Comparison of ENCODE assay signal across 12 cellular contexts in the genomic region with DNA sequence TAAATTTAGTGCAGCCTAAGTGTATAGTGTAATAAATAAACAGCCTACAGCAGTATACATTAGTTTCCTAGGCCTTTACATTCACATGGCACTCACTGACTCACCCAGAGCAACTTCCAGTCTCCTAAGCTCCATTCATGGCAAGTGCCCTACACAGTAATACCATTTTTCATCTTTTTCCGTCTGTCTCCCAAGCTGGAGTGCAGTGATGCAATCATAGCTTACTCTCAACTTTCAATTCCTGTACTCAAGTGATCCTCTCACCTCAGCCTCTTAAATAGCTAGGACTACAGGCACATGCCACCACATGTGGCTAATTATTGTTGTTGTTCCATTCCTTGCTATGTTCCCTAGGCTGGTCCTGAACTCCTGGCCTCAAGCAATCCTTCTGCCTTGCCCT. TPM values are rescaled to one million over a fixed set of nuclear protein-coding genes. Genes with fewer than 3 reads are reported as not detected.
A peak's percentile ranks its signal among the peaks of the same experiment; 100 is the strongest.
DNase-seq lines count a peak whose midpoint lies in the region; ATAC-seq and TF ChIP-seq lines count a peak whose summit lies in the region.
"Had no signal": no experiment of that assay in that cellular context is flagged by ENCODE, and none has a peak within 500 bp of the region (broad histone marks: within the 10 kb centered on the region; RNA-seq: fewer than 3 reads in every experiment).

No MANE protein-coding gene starts in this region.

- no peak overlapping the region for H3K4ac ChIP-seq in mesenchymal stem cell (ENCODE audit: low read depth in 1 of 2, low read length in 2 of 2)

- TF ChIP-seq RAD21 in Ishikawa (IDR thresholded peaks at IDR 0.05; ENCODE audit: low read depth) = no peak

- H2BK120ac ChIP-seq in mesenchymal stem cell (ENCODE audit: low read depth, low read length) = no peak overlapping the region

- no peak overlapping the region for H2BK5ac ChIP-seq in mesenchymal stem cell (ENCODE audit: low read depth, low read length, poor library complexity, severe bottlenecking)

- TF ChIP-seq EP300 in Ishikawa (IDR thresholded peaks at IDR 0.05; ENCODE audit: borderline replicate concordance) = no peak
- no peak for TF ChIP-seq EP300 in transverse colon (IDR thresholded peaks at IDR 0.05; ENCODE audit: low read depth)
- TF ChIP-seq EP300 in suprapubic skin (IDR thresholded peaks at IDR 0.05) = no peak

- H2AFZ ChIP-seq in mesenchymal stem cell (ENCODE audit: low read depth, low read length) = no peak overlapping the region

- TF ChIP-seq POLR2A in transverse colon (IDR thresholded peaks at IDR 0.05) = no peak
- TF ChIP-seq POLR2A in suprapubic skin (IDR thresholded peaks at IDR 0.05) = no peak

- H3K36me3 ChIP-seq in mesenchymal stem cell (ENCODE audit: control insufficient read depth in 1 of 2, insufficient read depth in 2 of 2, low read depth in 1 of 2, low read length in 2 of 2) (peaks cover 0 to 10% of the 10 kb centered on the region in 2 experiments), transverse colon (no peaks in the 10 kb centered on the region), suprapubic skin (peaks cover 3% of the 10 kb centered on the region)

- H3K79me1 ChIP-seq in mesenchymal stem cell (replicated peaks; ENCODE audit: low read length, poor library complexity, severe bottlenecking) = peaks cover 12% of the 10 kb centered on the region

- H3K18ac ChIP-seq in mesenchymal stem cell (ENCODE audit: low read depth in 1 of 2, low read length in 2 of 2) = no peak overlapping the region

- H4K8ac ChIP-seq in mesenchymal stem cell (ENCODE audit: low read length) = no peak overlapping the region

- no peak overlapping the region for H3K9ac ChIP-seq in mesenchymal stem cell (ENCODE audit: low read length)

- in situ Hi-C loops in transverse colon (cut with MboI; ENCODE audit: low pct_ligation_motif_present in 1 of 4, low pct_unique_long_range_greater_than_20kb in 1 of 4, low sequenced_read_pairs in 3 of 4) = no loop called here

- DNase-seq in cardiac fibroblast (ENCODE audit: low read depth in 2 of 2) (peak; percentile 26 to 40), mesenchymal stem cell (peak; percentile 37), transverse colon (no peak), suprapubic skin (ENCODE audit: low spot score in 2 of 2) (no peak), LoVo (ENCODE audit: low spot score) (no peak)
- DNase-seq: activated CD8-positive, alpha-beta memory T cell treated with anti-CD3 and anti-CD28 coated beads, Interleukin-2, amount 50 U/mL, for 48 hours; COR-L47; stimulated activated CD4-positive, alpha-beta T cell treated with anti-CD3 and anti-CD28 coated beads, Interleukin-4, amount 100 ng/mL, for 4 hours had no signal

- H3K23ac ChIP-seq in mesenchymal stem cell (ENCODE audit: low read length in 2 of 2) = no peak overlapping the region

- H3K9me3 ChIP-seq in mesenchymal stem cell (ENCODE audit: control insufficient read depth, low read length) = no peaks in the 10 kb centered on the region
- no peaks in the 10 kb centered on the region for H3K9me3 ChIP-seq in transverse colon
- no peaks in the 10 kb centered on the region for H3K9me3 ChIP-seq in suprapubic skin
- H3K9me3 ChIP-seq: tibial nerve had no signal

- H3K27me3 ChIP-seq in mesenchymal stem cell (ENCODE audit: control insufficient read depth in 1 of 2, insufficient read depth in 1 of 2, low read length in 2 of 2) = no peaks in the 10 kb centered on the region
- no peaks in the 10 kb centered on the region for H3K27me3 ChIP-seq in transverse colon
- H3K27me3 ChIP-seq in suprapubic skin = no peaks in the 10 kb centered on the region
- H3K27me3 ChIP-seq: tibial nerve had no signal

- no peak for ATAC-seq in HG03280 (IDR thresholded peaks at IDR 0.05; ENCODE audit: unreplicated experiment)

- peak overlapping the region; percentile 7; the same call in 1 of the 2 replicates for H3K4me3 ChIP-seq in GM08714 (ENCODE audit: low read length)
- no peak overlapping the region for H3K4me3 ChIP-seq in cardiac fibroblast (replicated peaks in 1 of 2; ENCODE audit: low read depth in 2 of 2, low read length in 2 of 2)
- H3K4me3 ChIP-seq in mesenchymal stem cell (ENCODE audit: insufficient read depth in 1 of 2, low read depth in 1 of 2, low read length in 2 of 2) = no peak overlapping the region
- H3K4me3 ChIP-seq in transverse colon = no peak overlapping the region
- no peak overlapping the region for H3K4me3 ChIP-seq in suprapubic skin
- H3K4me3 ChIP-seq: tibial nerve had no signal

- H3K14ac ChIP-seq in mesenchymal stem cell (ENCODE audit: low read length in 2 of 2) = no peak overlapping the region

- H3K4me1 ChIP-seq in mesenchymal stem cell (ENCODE audit: control insufficient read depth, insufficient read depth, low read depth, low read length) = peaks cover 1% of the 10 kb centered on the region
- H3K4me1 ChIP-seq in transverse colon = no peaks in the 10 kb centered on the region
- H3K4me1 ChIP-seq in suprapubic skin = peaks cover 2% of the 10 kb centered on the region

- WGBS in mesenchymal stem cell = 80% methylated on average over 1 of the region's 1 CpG
- WGBS in transverse colon (ENCODE audit: low coverage in 1 of 2), 2 donors = 56 to 100% methylated on average over 1 of the region's 1 CpG
- WGBS in suprapubic skin = 75% methylated on average over 1 of the region's 1 CpG

- H3K27ac ChIP-seq in mesenchymal stem cell (ENCODE audit: low read length, poor library complexity, severe bottlenecking) (no peak overlapping the region), transverse colon (no peak overlapping the region), suprapubic skin (no peak overlapping the region)
- H3K27ac ChIP-seq: tibial nerve had no signal

- intact Hi-C loops in transverse colon (cut with DNase I; ENCODE audit: low total_unique reads) = no loop called here

- H2AK5ac ChIP-seq in mesenchymal stem cell (ENCODE audit: low read length, severe bottlenecking) = no peak overlapping the region

- no peak overlapping the region for H4K91ac ChIP-seq in mesenchymal stem cell (ENCODE audit: low read length)

- TF ChIP-seq CTCF in cardiac fibroblast (IDR thresholded peaks at IDR 0.05; ENCODE audit: low read depth, low read length) (no peak), transverse colon (IDR thresholded peaks at IDR 0.05) (no peak), suprapubic skin (IDR thresholded peaks at IDR 0.05) (no peak)

- H2BK12ac ChIP-seq in mesenchymal stem cell (ENCODE audit: low read length in 2 of 2) = no peak overlapping the region

- H3K4me2 ChIP-seq in mesenchymal stem cell (ENCODE audit: low read length, poor library complexity, severe bottlenecking) = no peak overlapping the region

- no peak overlapping the region for H2BK15ac ChIP-seq in mesenchymal stem cell (ENCODE audit: low read depth, poor library complexity, severe bottlenecking)

TF ChIP-seq in Ishikawa, 13 proteins besides CTCF, POLR2A, EP300 and RAD21:
- TF ChIP-seq CEBPB (IDR thresholded peaks at IDR 0.05) = peak; percentile 46; the same call in 1 of the 2 replicates
- no peak for TF ChIP-seq TCF12 (IDR thresholded peaks at IDR 0.05; ENCODE audit: low read depth)

RNA-seq across cellular contexts. Expression of a gene that starts 54.4 kb away (rescaled TPM):
- 12.8 TPM for polyA plus RNA-seq in mesenchymal stem cell (2013, experiment 1 of 2)
- 11.6 TPM for polyA plus RNA-seq in mesenchymal stem cell (2013, experiment 2 of 2)
- total RNA-seq in transverse colon (10 to 100 TPM in 3 of 4 donors, 1 to 10 TPM in 1; 9.1 to 15.9 (median 15.0) TPM), suprapubic skin (10 to 100 TPM in 1 of 4 donors, 1 to 10 TPM in 3; 5.7 to 16.8 (median 7.9) TPM)

Comparison
In these comparisons a context has a peak if more than half of its experiments do, and no peak if none do; other contexts are left out.
1. DNase-seq: peak in cardiac fibroblast (2 of 2) and mesenchymal stem cell (single experiment); none in transverse colon (single experiment), suprapubic skin (0 of 2) and LoVo (single experiment).